24 cellular contexts compared by ENCODE assay signal in genomic region chr4:76488905-76489798, GRCh38. TPM values are rescaled to one million over a fixed set of nuclear protein-coding genes. Genes with fewer than 3 reads are reported as not detected.
DNase-seq lines count a peak whose midpoint lies in the region; ATAC-seq and TF ChIP-seq lines count a peak whose summit lies in the region.
"Had no signal": no experiment of that assay in that cellular context is flagged by ENCODE, and none has a peak within 500 bp of the region (broad histone marks: within the 10 kb centered on the region; RNA-seq: fewer than 3 reads in every experiment).

No MANE protein-coding gene starts in this region.

- no peak for TF ChIP-seq CTCF in AG10803 (conservative IDR thresholded peaks at IDR 0.05; ENCODE audit: low read length)
- TF ChIP-seq CTCF in brain (conservative IDR thresholded peaks at IDR 0.05), result no peak
- no peak for TF ChIP-seq CTCF in mesothelial cell of epicardium (IDR thresholded peaks at IDR 0.05; ENCODE audit: unreplicated experiment)

- H3K27ac Mint-ChIP-seq in brain, result peak overlapping the region in 3 of 5 experiments; percentile 35 to 87 (median 49)
- peak overlapping the region; percentile 72 for H3K27ac Mint-ChIP-seq in mesothelial cell of epicardium
- H3K27ac Mint-ChIP-seq: activated B cell treated with CpG ODN at 0.5 μM for 24 hours; activated CD8-positive, alpha-beta T cell treated with anti-CD3 and anti-CD28 coated beads, Interleukin-2, amount 10 ng/mL, durations not matched to agents 7 days and 5 days; activated T-cell treated with anti-CD3 and anti-CD28 coated beads, Interleukin-2, amount 50 U/mL, for 24 hours; CD8-positive, alpha-beta memory T cell; effector memory CD8-positive, alpha-beta T cell; GM23338; neural progenitor cell; T-helper 2 cell treated with Interferon-gamma antibody and Interleukin-4, amounts not matched to agents 5 μg/mL and 100 μg/mL, for 36 hours had no signal

- H3K36me3 Mint-ChIP-seq in brain (peaks cover 4% of the 10 kb centered on the region), mesothelial cell of epicardium (peaks cover 6% of the 10 kb centered on the region)
- H3K36me3 Mint-ChIP-seq: CD8-positive, alpha-beta memory T cell had no signal

- no peaks in the 10 kb centered on the region for H3K27me3 Mint-ChIP-seq in brain
- no peaks in the 10 kb centered on the region for H3K27me3 Mint-ChIP-seq in mesothelial cell of epicardium (ENCODE audit: low read depth)

- no peak for ATAC-seq in HG03460 (IDR thresholded peaks at IDR 0.05; ENCODE audit: unreplicated experiment)
- ATAC-seq: activated CD8-positive, alpha-beta T cell treated with anti-CD3 and anti-CD28 coated beads, Interleukin-2, amount 10 ng/mL, durations not matched to agents 7 days and 5 days; effector memory CD8-positive, alpha-beta T cell; GM23338 had no signal

- no peak overlapping the region for H3K4me3 ChIP-seq in AG10803 (ENCODE audit: low read length)
- H3K4me3 ChIP-seq in Jurkat, Clone E6-1 (ENCODE audit: low read length), result no peak overlapping the region
- H3K4me3 ChIP-seq: GM23338, neural progenitor cell, suprapubic skin had no signal

- no peak overlapping the region for H3K4me3 Mint-ChIP-seq in brain
- no peak overlapping the region for H3K4me3 Mint-ChIP-seq in mesothelial cell of epicardium
- H3K4me3 Mint-ChIP-seq: activated B cell treated with CpG ODN at 0.5 μM for 24 hours; activated CD8-positive, alpha-beta T cell treated with anti-CD3 and anti-CD28 coated beads, Interleukin-2, amount 10 ng/mL, durations not matched to agents 7 days and 5 days; activated T-cell treated with anti-CD3 and anti-CD28 coated beads, Interleukin-2, amount 50 U/mL, for 24 hours; CD8-positive, alpha-beta memory T cell; effector memory CD8-positive, alpha-beta T cell; GM23338; neural progenitor cell; T-helper 2 cell treated with Interferon-gamma antibody and Interleukin-4, amounts not matched to agents 5 μg/mL and 100 μg/mL, for 36 hours had no signal

- peaks cover 2 to 13% (median 9%) of the 10 kb centered on the region in 5 experiments for H3K9me3 Mint-ChIP-seq in brain
- H3K9me3 Mint-ChIP-seq in mesothelial cell of epicardium, result peaks cover 15% of the 10 kb centered on the region
- H3K9me3 Mint-ChIP-seq: activated T-cell treated with anti-CD3 and anti-CD28 coated beads, Interleukin-2, amount 50 U/mL, for 24 hours; CD8-positive, alpha-beta memory T cell; T-helper 2 cell treated with Interferon-gamma antibody and Interleukin-4, amounts not matched to agents 5 μg/mL and 100 μg/mL, for 36 hours had no signal

- peak; percentile 7 for DNase-seq in AG10803 (ENCODE audit: low read depth)
- peak; percentile 79 for DNase-seq in Jurkat, Clone E6-1 (ENCODE audit: low read depth, low spot score)
- no peak for DNase-seq in mesothelial cell of epicardium (ENCODE audit: low spot score in 2 of 2, unreplicated experiment in 2 of 2)
- no peak for DNase-seq in NCI-H2171 treated with DMSO at 0.1 percent for 48 hours (lab: John Stamatoyannopoulos, UW)
- DNase-seq in SK-N-DZ (ENCODE audit: low spot score), result no peak
- no peak for DNase-seq in DMS 273 treated with DMSO at 0.1 percent for 48 hours (lab: John Stamatoyannopoulos, UW)
- DNase-seq: activated B cell treated with CpG ODN at 0.5 μM for 24 hours; activated CD8-positive, alpha-beta T cell treated with anti-CD3 and anti-CD28 coated beads, Interleukin-2, amount 10 ng/mL, durations not matched to agents 7 days and 5 days; activated naive CD4-positive, alpha-beta T cell treated with Interleukin-2 at 50 U/mL for 16 hours; activated T-cell treated with anti-CD3 and anti-CD28 coated beads, Interleukin-2, amount 50 U/mL, for 24 hours; aorta; CD8-positive, alpha-beta memory T cell; effector memory CD8-positive, alpha-beta T cell; islet precursor cell; NCI-H1417; NCI-H774; retina; SIG-M5 had no signal

- H3K4me1 Mint-ChIP-seq in brain, result peaks cover 58% of the 10 kb centered on the region
- peaks cover 35% of the 10 kb centered on the region for H3K4me1 Mint-ChIP-seq in mesothelial cell of epicardium
- H3K4me1 Mint-ChIP-seq: CD8-positive, alpha-beta memory T cell had no signal

RNA-seq across cellular contexts. Expression of gene SHROOM3, which starts 54.1 kb away (rescaled TPM):
- 1.2 TPM for polyA plus RNA-seq in Jurkat, Clone E6-1 (2012; ENCODE audit: insufficient read depth, insufficient read length)
- polyA plus RNA-seq in brain (ENCODE audit: insufficient read depth, low read depth, low replicate concordance), result 30.9 TPM
- total RNA-seq in mesothelial cell of epicardium, result 57.1 to 62.7 TPM (median 58.4 TPM) in 3 replicates
- polyA plus RNA-seq in SK-N-DZ (2014; cell fraction: cytosol; rRNA removed), result 5.9 and 9.4 TPM in 2 replicates
- polyA plus RNA-seq in SK-N-DZ (2014; cell fraction: nucleus; rRNA removed), result 3.2 TPM in 2 replicates
- total RNA-seq: activated CD8-positive, alpha-beta T cell treated with anti-CD3 and anti-CD28 coated beads, Interleukin-2, amount 10 ng/mL, durations not matched to agents 7 days and 5 days; CD8-positive, alpha-beta memory T cell had no signal
- polyA plus RNA-seq: CD8-positive, alpha-beta memory T cell had no signal

Comparison
In these comparisons a context has a peak if more than half of its experiments do, and no peak if none do; other contexts are left out.
1. DNase-seq: peak in AG10803 (single experiment) and Jurkat, Clone E6-1 (single experiment); none in mesothelial cell of epicardium (0 of 2), NCI-H2171 treated with DMSO at 0.1 percent for 48 hours (single experiment), SK-N-DZ (single experiment) and DMS 273 treated with DMSO at 0.1 percent for 48 hours (single experiment).